Comparison of ENCODE assay signal across 8 cellular contexts in the genomic region with DNA sequence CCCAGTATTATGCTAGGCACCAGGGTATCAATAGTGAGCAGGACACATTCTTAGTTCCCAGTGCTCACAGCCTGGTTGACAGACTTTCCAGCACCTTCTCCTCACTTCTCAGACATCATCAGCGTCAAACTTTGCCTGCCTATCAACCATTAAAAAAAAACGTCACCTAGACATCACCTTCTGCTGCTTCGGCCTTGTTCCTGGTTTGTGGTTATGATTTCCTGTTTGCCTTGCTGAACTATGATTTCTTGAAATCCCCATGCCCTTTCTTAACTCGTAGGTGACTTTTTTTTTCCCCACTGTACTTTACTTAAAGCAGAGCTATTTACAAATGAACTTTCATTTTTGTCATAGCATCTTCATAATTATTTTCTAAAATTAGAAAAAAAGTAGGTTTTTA.
DNase-seq lines count a peak whose midpoint lies in the region; ATAC-seq, FAIRE-seq and TF ChIP-seq lines count a peak whose summit lies in the region.

No MANE protein-coding gene starts in this region.

- DNase-seq in glomerular visceral epithelial cell (ENCODE audit: extremely low spot score) (peak; percentile 69), kidney (no peak), RKO (ENCODE audit: low spot score) (no peak), SHP77 treated with DMSO at 0.1 percent for 48 hours (lab: John Stamatoyannopoulos, UW) (no peak), GOT3 (lab: John Stamatoyannopoulos, UW) (no peak)

- no peaks in the 10 kb centered on the region for H3K9me3 Mint-ChIP-seq in T-helper 1 cell treated with Interleukin-12 subunit alpha and Interleukin-12 subunit beta and Interleukin-4 antibody, amounts not matched to agents 30 μg/mL and 1 μg/mL, for 36 hours

- H3K4me1 ChIP-seq in kidney (ENCODE audit: control insufficient read depth in 1 of 2, insufficient read depth in 1 of 2, low read depth in 1 of 2, low read length in 2 of 2): no peaks in the 10 kb centered on the region

- H3K4me1 Mint-ChIP-seq in T-helper 1 cell treated with Interleukin-12 subunit alpha and Interleukin-12 subunit beta and Interleukin-4 antibody, amounts not matched to agents 30 μg/mL and 1 μg/mL, for 36 hours (ENCODE audit: low read depth): peaks cover 39% of the 10 kb centered on the region

- intact Hi-C loops in kidney (cut with DNase I): no loop called here

- ATAC-seq in GM19035 (IDR thresholded peaks at IDR 0.05; ENCODE audit: unreplicated experiment) (peak; percentile 87), HG02973 (IDR thresholded peaks at IDR 0.05; ENCODE audit: unreplicated experiment) (peak; percentile 86)

- H3K36me3 Mint-ChIP-seq in T-helper 1 cell treated with Interleukin-12 subunit alpha and Interleukin-12 subunit beta and Interleukin-4 antibody, amounts not matched to agents 30 μg/mL and 1 μg/mL, for 36 hours (ENCODE audit: low read depth): peaks cover 6% of the 10 kb centered on the region

- H3K36me3 ChIP-seq in kidney (ENCODE audit: control insufficient read depth in 1 of 2, insufficient read depth in 2 of 2, low read length in 2 of 2): no peaks in the 10 kb centered on the region

- H3K4me3 ChIP-seq in kidney (ENCODE audit: low read length in 2 of 2): no peak overlapping the region

- no peak overlapping the region for H3K27ac ChIP-seq in kidney (ENCODE audit: low read depth in 2 of 2, low read length in 2 of 2)

- FAIRE-seq in kidney (lab: Jason Lieb, UNC): no peak

- TF ChIP-seq CTCF in kidney (IDR thresholded peaks at IDR 0.05; ENCODE audit: borderline replicate concordance, extremely low read depth, insufficient read depth): no peak

- H3K4me3 Mint-ChIP-seq in T-helper 1 cell treated with Interleukin-12 subunit alpha and Interleukin-12 subunit beta and Interleukin-4 antibody, amounts not matched to agents 30 μg/mL and 1 μg/mL, for 36 hours: peak overlapping the region; percentile 33

- H3K27ac Mint-ChIP-seq in T-helper 1 cell treated with Interleukin-12 subunit alpha and Interleukin-12 subunit beta and Interleukin-4 antibody, amounts not matched to agents 30 μg/mL and 1 μg/mL, for 36 hours: peak overlapping the region; percentile 87

- no peak overlapping the region for H3K9ac ChIP-seq in kidney (ENCODE audit: low read length in 2 of 2)

- no peaks in the 10 kb centered on the region for H3K27me3 Mint-ChIP-seq in T-helper 1 cell treated with Interleukin-12 subunit alpha and Interleukin-12 subunit beta and Interleukin-4 antibody, amounts not matched to agents 30 μg/mL and 1 μg/mL, for 36 hours (ENCODE audit: low read depth)

- H3K9me3 ChIP-seq in kidney (ENCODE audit: control insufficient read depth in 1 of 2, low read length in 2 of 2): no peaks in the 10 kb centered on the region
